8 cellular contexts compared by ENCODE assay signal in the genomic region with DNA sequence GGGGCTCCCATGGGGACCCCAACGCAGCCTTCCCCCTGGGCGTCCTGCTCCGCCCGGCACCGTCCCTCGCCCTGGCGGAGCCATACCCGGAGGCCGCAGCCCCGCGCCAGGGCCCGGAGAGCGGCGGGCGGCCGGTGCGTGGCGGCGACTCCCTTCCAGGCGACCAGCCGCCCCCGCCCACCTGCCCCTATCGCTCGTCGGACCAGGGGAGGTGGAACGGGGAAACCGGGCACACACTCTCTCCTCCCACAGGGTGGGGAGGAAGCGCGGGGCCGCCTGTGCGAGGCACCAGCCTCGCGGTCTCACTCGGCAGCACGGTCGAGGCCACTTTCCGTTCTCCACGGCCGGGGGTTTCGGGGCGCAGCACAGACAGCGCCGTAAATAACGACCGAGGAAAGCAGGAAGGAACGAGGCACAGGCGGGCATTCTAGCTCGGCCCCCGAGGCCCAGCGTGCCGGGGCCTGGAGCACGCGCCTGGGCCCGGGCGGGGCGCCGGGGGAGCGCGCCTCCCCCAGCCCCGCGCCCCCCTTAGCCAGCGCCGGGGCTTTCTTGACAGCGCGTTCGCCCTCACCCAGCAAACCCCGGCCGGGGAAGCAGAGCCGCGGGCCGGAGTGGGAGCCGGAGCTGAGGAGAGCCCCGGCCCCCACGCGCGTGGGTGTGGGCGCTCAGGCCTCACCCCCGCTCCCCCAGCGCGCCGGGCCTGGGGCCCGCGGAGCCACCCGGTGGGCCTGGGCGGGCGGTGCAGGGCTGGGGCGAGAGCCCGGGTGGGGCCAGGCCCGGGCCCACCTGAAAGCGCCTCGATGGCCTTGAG. TPM values are rescaled to one million over a fixed set of nuclear protein-coding genes. Genes with fewer than 3 reads are reported as not detected.
DNase-seq lines count a peak whose midpoint lies in the region; ATAC-seq and TF ChIP-seq lines count a peak whose summit lies in the region.

No MANE protein-coding gene starts in this region.

- H3K36me3 ChIP-seq in CD8-positive, alpha-beta T cell (ENCODE audit: insufficient read depth, low read length), result no peaks in the 10 kb centered on the region
- H3K36me3 ChIP-seq in GM23248 (ENCODE audit: low read depth) (no peaks in the 10 kb centered on the region), duodenal mucosa (ENCODE audit: control insufficient read depth in 1 of 2, insufficient read depth in 2 of 2, low read length in 2 of 2) (no peaks in the 10 kb centered on the region)

- no peak for TF ChIP-seq CTCF in CD8-positive, alpha-beta T cell (IDR thresholded peaks at IDR 0.05)

- peak overlapping the region; percentile 95 for H3K4me2 ChIP-seq in GM23248 (ENCODE audit: unreplicated experiment)

- WGBS in GM23248 (ENCODE audit: low coverage in 1 of 2, low lambda C conversion rate in 2 of 2, missing lambda C conversion rate in 2 of 2), 2 experiments, result 2 to 3% methylated on average over 47 to 63 of the region's 91 CpGs

- H3K27ac ChIP-seq in CD8-positive, alpha-beta T cell (ENCODE audit: low read depth, low read length), result no peak overlapping the region
- H3K27ac ChIP-seq in GM23248 (peak overlapping the region; percentile 71), duodenal mucosa (ENCODE audit: low read depth, low read length) (no peak overlapping the region)

- H3K79me2 ChIP-seq in GM23248 (ENCODE audit: insufficient read depth), result peaks cover 52% of the 10 kb centered on the region

- no peaks in the 10 kb centered on the region for H3K36me3 Mint-ChIP-seq in CD8-positive, alpha-beta T cell

- intact Hi-C loops in CD8-positive, alpha-beta T cell (cut with DNase I, micrococcal nuclease), result no loop called here

- CTCF ChIA-PET in CD8-positive, alpha-beta T cell (lab: Charles Lee), result interaction anchor here (1.0 to 1.3 kb wide), 2 partner anchors 55 to 196 kb away, joined by 3 to 5 read pairs; no protein-coding TSS in a partner anchor

- peaks cover 35% of the 10 kb centered on the region for H3K4me1 Mint-ChIP-seq in CD8-positive, alpha-beta T cell (ENCODE audit: low read depth)

- H3K9me2 ChIP-seq in GM23248 (ENCODE audit: insufficient read depth), result no peaks in the 10 kb centered on the region

- in situ Hi-C loops in GM23248 (cut with MboI), result no loop called here

- DNase-seq in CD8-positive, alpha-beta T cell, result peak in 4 of 7 experiments; percentile 25 to 63 (median 44)
- DNase-seq in GM23248, result peak; percentile 60
- DNase-seq in SW480 (ENCODE audit: low spot score), result peak; percentile 69
- peak; percentile 67 for DNase-seq in myocyte (ENCODE audit: low read depth)
- no peak for DNase-seq in NCI-H526 treated with DMSO at 0.1 percent for 48 hours (lab: John Stamatoyannopoulos, UW)
- no peak for DNase-seq in cerebellar nuclear complex (lab: John Stamatoyannopoulos, UW)

- H3K9me3 Mint-ChIP-seq in CD8-positive, alpha-beta T cell, result peaks cover 2% of the 10 kb centered on the region

- POLR2A ChIA-PET in CD8-positive, alpha-beta T cell (lab: Charles Lee), result interaction anchor here (0.8 to 1.5 kb wide), 3 partner anchors 123 to 197 kb away, joined by 3 read pairs; a partner anchor contains a TSS

- H3K27me3 ChIP-seq in CD8-positive, alpha-beta T cell (ENCODE audit: insufficient read depth, low read length), result peaks cover 73% of the 10 kb centered on the region
- H3K27me3 ChIP-seq in GM23248 (replicated peaks; ENCODE audit: insufficient read depth), result no peaks in the 10 kb centered on the region
- peaks cover 71 to 91% of the 10 kb centered on the region in 2 donors for H3K27me3 ChIP-seq in duodenal mucosa (ENCODE audit: control insufficient read depth in 1 of 2, insufficient read depth in 2 of 2, low read length in 2 of 2)

- H3K4me1 ChIP-seq in CD8-positive, alpha-beta T cell (ENCODE audit: insufficient read depth, low read length), result peaks cover 45% of the 10 kb centered on the region
- H3K4me1 ChIP-seq in GM23248 (ENCODE audit: insufficient read depth) (peaks cover 27% of the 10 kb centered on the region), duodenal mucosa (ENCODE audit: control insufficient read depth in 1 of 2, insufficient read depth in 2 of 2, low read length in 2 of 2) (peaks cover 27 to 32% of the 10 kb centered on the region in 2 donors)

- peak; percentile 55 for ATAC-seq in CD8-positive, alpha-beta T cell
- no peak for ATAC-seq in GM21515 (IDR thresholded peaks at IDR 0.05; ENCODE audit: unreplicated experiment)

- H3F3A ChIP-seq in GM23248 (ENCODE audit: insufficient read depth), result peaks cover 37% of the 10 kb centered on the region

- no peaks in the 10 kb centered on the region for H3K9me3 ChIP-seq in CD8-positive, alpha-beta T cell (ENCODE audit: low read length)
- H3K9me3 ChIP-seq in GM23248 (ENCODE audit: low read depth) (no peaks in the 10 kb centered on the region), duodenal mucosa (ENCODE audit: control insufficient read depth in 1 of 2, low read length in 2 of 2) (no peaks in the 10 kb centered on the region)

- peak overlapping the region; percentile 39 for H3K4me3 ChIP-seq in CD8-positive, alpha-beta T cell (ENCODE audit: low read depth, low read length)
- H3K4me3 ChIP-seq in GM23248 (peak overlapping the region; percentile 82), duodenal mucosa (ENCODE audit: low read depth in 1 of 2, low read length in 2 of 2) (peak overlapping the region; percentile 43 to 59)

- H2AFZ ChIP-seq in GM23248, result peak overlapping the region; percentile 92

- peak overlapping the region; percentile 75 for H3K4me3 Mint-ChIP-seq in CD8-positive, alpha-beta T cell

- peaks cover 67% of the 10 kb centered on the region for H3K27me3 Mint-ChIP-seq in CD8-positive, alpha-beta T cell (ENCODE audit: low read depth)

- H3K9ac ChIP-seq in GM23248, result peak overlapping the region; percentile 83
- H3K9ac ChIP-seq in duodenal mucosa (ENCODE audit: low read depth in 1 of 2, low read length in 2 of 2), result no peak overlapping the region

- no peak overlapping the region for H3K27ac Mint-ChIP-seq in CD8-positive, alpha-beta T cell

- no peaks in the 10 kb centered on the region for H4K20me1 ChIP-seq in GM23248 (ENCODE audit: insufficient read depth)

RNA-seq across cellular contexts. Expression of a gene that starts 0.9 kb away (rescaled TPM):
- not detected for total RNA-seq in CD8-positive, alpha-beta T cell
- 13.7 and 18.2 TPM in 2 replicates for total RNA-seq in GM23248 (2014; rRNA removed; shearing (Covaris generic))
- polyA plus RNA-seq in GM23248 (2016; fragmentation: Nextera tagmentation; extraction: Ambion mirVana), result 7.0 and 7.6 TPM in 2 replicates
- 23.4 and 28.0 TPM in 2 replicates for total RNA-seq in myocyte
- polyA plus RNA-seq in myocyte (2012), result 9.0 TPM

Comparison
In these comparisons a context has a peak if more than half of its experiments do, and no peak if none do; other contexts are left out.
1. DNase-seq: peak in CD8-positive, alpha-beta T cell (4 of 7), GM23248 (single experiment), SW480 (single experiment) and myocyte (single experiment); none in NCI-H526 treated with DMSO at 0.1 percent for 48 hours (single experiment) and cerebellar nuclear complex (0 of 2).
2. RNA of a gene that starts 0.9 kb away (total RNA-seq): 23.4 to 28.0 TPM in myocyte and 13.7 to 18.2 TPM in GM23248; not detected in CD8-positive, alpha-beta T cell; every median in the first group is over 10 times any median in the second.
3. Peak in every context shown above with its lines, with median percentiles within 50 percentile points of each other: H3K4me3 ChIP-seq.